Comparison of ENCODE assay signal across 1 cellular context in the genomic region with DNA sequence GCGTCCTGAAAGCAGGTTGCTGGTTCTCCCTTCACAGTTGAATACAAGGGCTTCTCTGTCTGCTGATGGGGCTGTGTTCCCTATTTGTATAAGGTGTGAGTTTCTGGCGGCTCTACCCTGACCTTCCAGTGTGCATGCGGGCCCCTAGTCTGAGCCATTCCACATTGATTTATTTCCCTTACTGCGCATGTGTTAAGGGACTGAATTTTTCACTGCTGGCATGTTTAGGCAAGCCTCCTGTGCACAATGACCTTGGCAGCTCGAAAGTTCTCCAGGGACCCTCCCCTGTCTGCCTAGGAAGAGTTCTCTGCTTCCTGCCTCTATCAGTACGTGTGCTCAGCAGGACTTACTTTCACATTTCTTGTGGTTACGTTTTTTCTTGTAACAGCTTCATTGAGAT.
A peak's percentile ranks its signal among the peaks of the same experiment; 100 is the strongest.
TF ChIP-seq lines count a peak whose summit lies in the region.

No MANE protein-coding gene starts in this region.

TF ChIP-seq in HepG2, 621 proteins besides CTCF, POLR2A, EP300 and RAD21 (continued from another document):
- TF ChIP-seq, protein P1, sequence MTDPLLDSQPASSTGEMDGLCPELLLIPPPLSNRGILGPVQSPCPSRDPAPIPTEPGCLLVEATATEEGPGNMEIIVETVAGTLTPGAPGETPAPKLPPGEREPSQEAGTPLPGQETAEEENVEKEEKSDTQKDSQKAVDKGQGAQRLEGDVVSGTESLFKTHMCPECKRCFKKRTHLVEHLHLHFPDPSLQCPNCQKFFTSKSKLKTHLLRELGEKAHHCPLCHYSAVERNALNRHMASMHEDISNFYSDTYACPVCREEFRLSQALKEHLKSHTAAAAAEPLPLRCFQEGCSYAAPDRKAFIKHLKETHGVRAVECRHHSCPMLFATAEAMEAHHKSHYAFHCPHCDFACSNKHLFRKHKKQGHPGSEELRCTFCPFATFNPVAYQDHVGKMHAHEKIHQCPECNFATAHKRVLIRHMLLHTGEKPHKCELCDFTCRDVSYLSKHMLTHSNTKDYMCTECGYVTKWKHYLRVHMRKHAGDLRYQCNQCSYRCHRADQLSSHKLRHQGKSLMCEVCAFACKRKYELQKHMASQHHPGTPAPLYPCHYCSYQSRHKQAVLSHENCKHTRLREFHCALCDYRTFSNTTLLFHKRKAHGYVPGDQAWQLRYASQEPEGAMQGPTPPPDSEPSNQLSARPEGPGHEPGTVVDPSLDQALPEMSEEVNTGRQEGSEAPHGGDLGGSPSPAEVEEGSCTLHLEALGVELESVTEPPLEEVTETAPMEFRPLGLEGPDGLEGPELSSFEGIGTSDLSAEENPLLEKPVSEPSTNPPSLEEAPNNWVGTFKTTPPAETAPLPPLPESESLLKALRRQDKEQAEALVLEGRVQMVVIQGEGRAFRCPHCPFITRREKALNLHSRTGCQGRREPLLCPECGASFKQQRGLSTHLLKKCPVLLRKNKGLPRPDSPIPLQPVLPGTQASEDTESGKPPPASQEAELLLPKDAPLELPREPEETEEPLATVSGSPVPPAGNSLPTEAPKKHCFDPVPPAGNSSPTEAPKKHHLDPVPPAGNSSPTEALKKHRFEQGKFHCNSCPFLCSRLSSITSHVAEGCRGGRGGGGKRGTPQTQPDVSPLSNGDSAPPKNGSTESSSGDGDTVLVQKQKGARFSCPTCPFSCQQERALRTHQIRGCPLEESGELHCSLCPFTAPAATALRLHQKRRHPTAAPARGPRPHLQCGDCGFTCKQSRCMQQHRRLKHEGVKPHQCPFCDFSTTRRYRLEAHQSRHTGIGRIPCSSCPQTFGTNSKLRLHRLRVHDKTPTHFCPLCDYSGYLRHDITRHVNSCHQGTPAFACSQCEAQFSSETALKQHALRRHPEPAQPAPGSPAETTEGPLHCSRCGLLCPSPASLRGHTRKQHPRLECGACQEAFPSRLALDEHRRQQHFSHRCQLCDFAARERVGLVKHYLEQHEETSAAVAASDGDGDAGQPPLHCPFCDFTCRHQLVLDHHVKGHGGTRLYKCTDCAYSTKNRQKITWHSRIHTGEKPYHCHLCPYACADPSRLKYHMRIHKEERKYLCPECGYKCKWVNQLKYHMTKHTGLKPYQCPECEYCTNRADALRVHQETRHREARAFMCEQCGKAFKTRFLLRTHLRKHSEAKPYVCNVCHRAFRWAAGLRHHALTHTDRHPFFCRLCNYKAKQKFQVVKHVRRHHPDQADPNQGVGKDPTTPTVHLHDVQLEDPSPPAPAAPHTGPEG (CRISPR knock-in tag; IDR thresholded peaks at IDR 0.05): 0 out of 2 replicates have a peak, but pooled peaks have one; percentile 36
- TF ChIP-seq ZNF331 (CRISPR knock-in tag; IDR thresholded peaks at IDR 0.05) (peak; percentile 63), ISL2 (CRISPR knock-in tag; IDR thresholded peaks at IDR 0.05) (no peak; the same call in 1 of the 2 replicates)
